ENCODE assay signal across 1 cellular context in genomic region chr10:99981581-99982199, GRCh38.
TF ChIP-seq lines count a peak whose summit lies in the region.

No MANE protein-coding gene starts in this region.

TF ChIP-seq in liver, 16 proteins besides CTCF, POLR2A, EP300 and RAD21 (continued from another document):
- TF ChIP-seq ZBTB33 (IDR thresholded peaks at IDR 0.05) (peak; percentile 74), GABPA (IDR thresholded peaks at IDR 0.05 in 1 of 2, conservative IDR thresholded peaks at IDR 0.05 in 1 of 2) (no peak), SP1 (IDR thresholded peaks at IDR 0.05) (peak; percentile 95), TAF1 (conservative IDR thresholded peaks at IDR 0.05) (peak; percentile 95), HNF4A (conservative IDR thresholded peaks at IDR 0.05) (peak; percentile 94 to 96), FOXA2 (IDR thresholded peaks at IDR 0.05) (peak; percentile 58), MAX (IDR thresholded peaks at IDR 0.05) (peak; percentile 75), REST (IDR thresholded peaks at IDR 0.05) (peak; percentile 92), EGR1 (IDR thresholded peaks at IDR 0.05; ENCODE audit: low read depth in 2 of 2) (no peak), NR2F2 (IDR thresholded peaks at IDR 0.05) (peak; percentile 48), JUND (IDR thresholded peaks at IDR 0.05) (peak; percentile 45 to 47), RXRA (IDR thresholded peaks at IDR 0.05) (peak; percentile 71 to 82), FOXA1 (IDR thresholded peaks at IDR 0.05) (peak; percentile 73), HNF4G (IDR thresholded peaks at IDR 0.05) (peak; percentile 91)
- TF ChIP-seq, protein P1, sequence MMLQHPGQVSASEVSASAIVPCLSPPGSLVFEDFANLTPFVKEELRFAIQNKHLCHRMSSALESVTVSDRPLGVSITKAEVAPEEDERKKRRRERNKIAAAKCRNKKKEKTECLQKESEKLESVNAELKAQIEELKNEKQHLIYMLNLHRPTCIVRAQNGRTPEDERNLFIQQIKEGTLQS (IDR thresholded peaks at IDR 0.05): peak; percentile 36
